ENCODE assay signal across 14 cellular contexts in the genomic region with DNA sequence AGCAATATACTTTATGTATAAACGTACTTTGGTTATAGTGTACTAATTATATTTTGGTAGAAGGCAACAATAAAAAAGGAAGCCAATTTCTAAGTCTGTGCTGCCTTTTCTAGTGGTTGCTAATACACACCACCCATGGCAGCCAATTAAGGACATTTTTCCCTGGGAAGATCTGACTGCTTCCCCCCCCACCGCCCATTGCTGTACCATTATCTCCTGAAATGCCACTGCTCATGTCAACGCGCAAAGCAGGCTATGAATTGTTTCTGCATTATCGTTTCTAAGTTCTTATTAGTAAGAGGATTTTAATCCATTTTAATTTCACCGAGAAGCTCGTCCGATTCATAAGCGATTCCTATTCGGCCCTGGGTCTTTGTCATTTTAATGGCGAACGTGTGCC. TPM values are rescaled to one million over a fixed set of nuclear protein-coding genes. Genes with fewer than 3 reads are reported as not detected.
A peak's percentile ranks its signal among the peaks of the same experiment; 100 is the strongest.
DNase-seq lines count a peak whose midpoint lies in the region; ATAC-seq and TF ChIP-seq lines count a peak whose summit lies in the region.
"Had no signal": no experiment of that assay in that cellular context is flagged by ENCODE, and none has a peak within 500 bp of the region (broad histone marks: within the 10 kb centered on the region; RNA-seq: fewer than 3 reads in every experiment).

No MANE protein-coding gene starts in this region.

- no peak for DNase-seq in heart left ventricle
- no peak for DNase-seq in left cardiac atrium
- no peak for DNase-seq in choroid plexus epithelial cell (ENCODE audit: low read depth)
- DNase-seq in thyroid gland, result no peak
- DNase-seq in globus pallidus (ENCODE audit: low spot score), result no peak
- no peak for DNase-seq in Kasumi-1 (lab: John Stamatoyannopoulos, UW)
- DNase-seq in NCI-H1417 treated with DMSO at 0.1 percent for 48 hours (lab: John Stamatoyannopoulos, UW), result no peak
- DNase-seq: activated CD8-positive, alpha-beta memory T cell treated with anti-CD3 and anti-CD28 coated beads, Interleukin-2, amount 50 U/mL, for 4 hours; cortex of kidney; spleen had no signal

- H3K4me1 ChIP-seq in heart left ventricle (peaks cover 0 to 3% (median 0%) of the 10 kb centered on the region in 12 donors), mesodermal cell (ENCODE audit: control insufficient read depth, insufficient read depth, low read length, poor library complexity, severe bottlenecking) (no peaks in the 10 kb centered on the region), thyroid gland (no peaks in the 10 kb centered on the region)

- H3K27ac ChIP-seq in heart left ventricle, result no peak overlapping the region
- no peak overlapping the region for H3K27ac ChIP-seq in mesodermal cell (ENCODE audit: low read depth, low read length, severe bottlenecking)
- H3K27ac ChIP-seq in thyroid gland, result no peak overlapping the region
- H3K27ac ChIP-seq: spleen, thoracic aorta, VCaP had no signal

- TF ChIP-seq CTCF in heart left ventricle (IDR thresholded peaks at IDR 0.05) (no peak), choroid plexus epithelial cell (conservative IDR thresholded peaks at IDR 0.05; ENCODE audit: low read depth, low read length) (no peak), thyroid gland (IDR thresholded peaks at IDR 0.05) (no peak)

- peaks cover 0 to 21% (median 8%) of the 10 kb centered on the region in 9 donors for H3K27me3 ChIP-seq in heart left ventricle
- H3K27me3 ChIP-seq in thyroid gland, result no peaks in the 10 kb centered on the region

- ATAC-seq in heart left ventricle (no peak), left cardiac atrium (no peak)

- intact Hi-C loops in heart left ventricle (cut with DNase I), result no loop called here
- intact Hi-C loops in left cardiac atrium (cut with DNase I), result no loop called here
- intact Hi-C loops in thyroid gland (cut with DNase I), result no loop called here

- no peak for TF ChIP-seq POLR2A in heart left ventricle (IDR thresholded peaks at IDR 0.05)
- no peak for TF ChIP-seq POLR2A in thyroid gland (IDR thresholded peaks at IDR 0.05)

- WGBS in heart left ventricle, 4 donors, result 24 to 39% (median 28%) methylated on average over 12 of the region's 12 CpGs
- WGBS in mesodermal cell (ENCODE audit: insufficient coverage in 2 of 2), 2 experiments, result 8 to 18% methylated on average over 7 to 9 of the region's 12 CpGs
- WGBS in thyroid gland, 2 donors, result 34 to 43% methylated on average over 12 of the region's 12 CpGs

- peak overlapping the region in 8 of 12 donors; percentile 9 to 38 (median 18) for H3K4me3 ChIP-seq in heart left ventricle
- peak overlapping the region; percentile 36 for H3K4me3 ChIP-seq in choroid plexus epithelial cell (ENCODE audit: low read depth, low read length)
- H3K4me3 ChIP-seq in mesodermal cell (ENCODE audit: extremely low read depth, insufficient read depth, low read length, poor library complexity, severe bottlenecking), result peak overlapping the region; percentile 33
- no peak overlapping the region for H3K4me3 ChIP-seq in thyroid gland (replicated peaks in 1 of 3)
- H3K4me3 ChIP-seq: thoracic aorta had no signal

- H3K9me3 ChIP-seq in heart left ventricle, result peaks cover 0 to 25% (median 2%) of the 10 kb centered on the region in 12 donors
- H3K9me3 ChIP-seq in mesodermal cell (ENCODE audit: control insufficient read depth, low read length), result no peaks in the 10 kb centered on the region
- no peaks in the 10 kb centered on the region for H3K9me3 ChIP-seq in thyroid gland

- no peaks in the 10 kb centered on the region for H3K36me3 ChIP-seq in heart left ventricle
- H3K36me3 ChIP-seq in mesodermal cell (ENCODE audit: control insufficient read depth, insufficient read depth, low read length), result no peaks in the 10 kb centered on the region
- no peaks in the 10 kb centered on the region for H3K36me3 ChIP-seq in thyroid gland
- H3K36me3 ChIP-seq: spleen, thoracic aorta had no signal

RNA-seq across cellular contexts. Expression of a gene that starts 55.6 kb away (rescaled TPM):
- total RNA-seq in heart left ventricle (1 to 10 TPM in 2 of 9 donors, under 1 TPM in 7; 0.20 to 4.3 (median 0.52) TPM), left cardiac atrium (1 to 10 TPM; 1.5 to 2.7 TPM), thyroid gland (1 to 10 TPM in 3 of 4 donors, under 1 TPM in 1; 0.40 to 5.9 (median 1.2) TPM)
- polyA plus RNA-seq in heart left ventricle, result under 1 TPM; 0.30 to 0.68 TPM
- polyA plus RNA-seq in mesodermal cell (2013, experiment 1 of 2), result 3.8 TPM
- 2.2 TPM for polyA plus RNA-seq in mesodermal cell (2013, experiment 2 of 2)
- total RNA-seq: natural killer cell treated with Interleukin-12 subunit alpha and Interleukin-12 subunit beta and Interleukin-15 and Interleukin-18, amount 100 ng/mL, for 72 hours had no signal

Comparison
In these comparisons a context has a peak if more than half of its experiments do, and no peak if none do; other contexts are left out.
1. H3K4me3 ChIP-seq: peak in heart left ventricle (8 of 12), choroid plexus epithelial cell (single experiment) and mesodermal cell (single experiment); none in thyroid gland (0 of 3).